In the genomic region with DNA sequence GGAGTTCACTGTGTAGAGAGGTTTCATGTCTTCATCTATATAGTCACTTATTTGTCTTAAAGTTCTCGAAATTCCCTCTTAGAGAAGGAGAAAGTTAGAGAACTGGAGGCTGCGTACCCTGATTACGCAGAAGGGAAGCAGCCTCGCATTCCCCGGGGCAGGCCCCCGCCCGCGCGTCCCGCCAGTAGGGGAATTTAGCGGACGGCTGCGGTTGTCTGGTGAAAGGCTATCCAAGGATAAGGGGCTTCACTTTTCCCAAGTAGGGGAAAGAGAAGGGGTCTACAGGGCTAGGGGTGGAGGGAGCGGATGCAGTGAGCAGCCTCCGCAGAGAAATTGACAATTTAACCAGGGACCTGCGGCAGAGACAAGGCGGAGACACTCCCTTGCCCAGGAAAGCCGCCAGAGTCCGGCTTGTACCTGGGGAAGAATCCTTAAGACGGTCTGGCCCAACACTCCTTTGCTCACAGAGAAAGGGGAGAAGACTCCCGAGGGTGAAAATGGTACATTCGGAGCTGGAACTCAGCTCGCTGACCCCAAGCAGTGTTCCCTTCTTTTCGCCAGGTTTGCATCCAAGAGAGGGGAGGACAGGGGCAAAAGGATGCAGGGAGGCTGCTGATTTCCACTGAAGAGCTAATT, we compare ENCODE assay signal across 8 cellular contexts. TPM values are rescaled to one million over a fixed set of nuclear protein-coding genes. Genes with fewer than 3 reads are reported as not detected.
DNase-seq lines count a peak whose midpoint lies in the region; ATAC-seq and TF ChIP-seq lines count a peak whose summit lies in the region.
"Had no signal": no experiment of that assay in that cellular context is flagged by ENCODE, and none has a peak within 500 bp of the region (broad histone marks: within the 10 kb centered on the region; RNA-seq: fewer than 3 reads in every experiment).

No MANE protein-coding gene starts in this region.

- no peak for ATAC-seq in HG02571 (IDR thresholded peaks at IDR 0.05; ENCODE audit: unreplicated experiment)

- intact Hi-C loops in transverse colon (cut with DNase I; ENCODE audit: low total_unique reads), result no loop called here

- no peaks in the 10 kb centered on the region for H3K36me3 ChIP-seq in Peyer's patch
- H3K36me3 ChIP-seq in mesodermal cell (ENCODE audit: control insufficient read depth, insufficient read depth, low read length), result peaks cover 7% of the 10 kb centered on the region
- no peaks in the 10 kb centered on the region for H3K36me3 ChIP-seq in transverse colon

- WGBS in mesodermal cell (ENCODE audit: insufficient coverage in 2 of 2), 2 experiments, result 4 to 6% methylated on average over 20 to 21 of the region's 24 CpGs
- WGBS in transverse colon (ENCODE audit: low coverage in 1 of 2), 2 donors, result 44 to 53% methylated on average over 6 to 24 of the region's 24 CpGs

- H3K4me1 ChIP-seq in Peyer's patch (no peaks in the 10 kb centered on the region), mesodermal cell (ENCODE audit: control insufficient read depth, insufficient read depth, low read length, poor library complexity, severe bottlenecking) (no peaks in the 10 kb centered on the region), transverse colon (peaks cover 0 to 20% (median 0%) of the 10 kb centered on the region in 4 donors)

- in situ Hi-C loops in transverse colon (cut with MboI; ENCODE audit: low pct_ligation_motif_present in 1 of 4, low pct_unique_long_range_greater_than_20kb in 1 of 4, low sequenced_read_pairs in 3 of 4), result no loop called here

- TF ChIP-seq CTCF in Peyer's patch (IDR thresholded peaks at IDR 0.05) (no peak), epithelial cell of esophagus (IDR thresholded peaks at IDR 0.05; ENCODE audit: insufficient read depth, low read depth, low read length, missing control alignments) (no peak), transverse colon (IDR thresholded peaks at IDR 0.05) (no peak)

- H3K9me3 ChIP-seq in Peyer's patch, result no peaks in the 10 kb centered on the region
- H3K9me3 ChIP-seq in mesodermal cell (ENCODE audit: control insufficient read depth, low read length), result no peaks in the 10 kb centered on the region
- H3K9me3 ChIP-seq in transverse colon, result no peaks in the 10 kb centered on the region

- DNase-seq in Peyer's patch (peak in 2 of 3 donors; percentile 46), epithelial cell of esophagus (ENCODE audit: low read depth) (peak; percentile 41), transverse colon (peak; percentile 8), NCI-H748 treated with DMSO at 0.1 percent for 48 hours (lab: John Stamatoyannopoulos, UW) (no peak), DMS114 treated with DMSO at 0.1 percent for 48 hours (lab: John Stamatoyannopoulos, UW; ENCODE audit: unreplicated experiment) (no peak)
- DNase-seq: activated CD4-positive, alpha-beta T cell treated with anti-CD3 and anti-CD28 coated beads for 48 hours had no signal

- H3K27me3 ChIP-seq in Peyer's patch (no peaks in the 10 kb centered on the region), transverse colon (peaks cover 36% of the 10 kb centered on the region)

- H3K4me3 ChIP-seq in Peyer's patch, result peak overlapping the region; percentile 38 to 64 (median 54)
- peak overlapping the region; percentile 80 for H3K4me3 ChIP-seq in epithelial cell of esophagus (ENCODE audit: low read length)
- peak overlapping the region; percentile 69 for H3K4me3 ChIP-seq in mesodermal cell (ENCODE audit: extremely low read depth, insufficient read depth, low read length, poor library complexity, severe bottlenecking)
- H3K4me3 ChIP-seq in transverse colon, result peak overlapping the region; percentile 47 to 68 (median 54)

- H3K27ac ChIP-seq in Peyer's patch (peak overlapping the region; percentile 66 to 93 (median 80)), mesodermal cell (ENCODE audit: low read depth, low read length, severe bottlenecking) (peak overlapping the region; percentile 63), transverse colon (peak overlapping the region; percentile 87 to 93 (median 88))

- no peak for TF ChIP-seq EP300 in transverse colon (IDR thresholded peaks at IDR 0.05; ENCODE audit: low read depth)

- no peak for TF ChIP-seq POLR2A in Peyer's patch (IDR thresholded peaks at IDR 0.05)
- no peak for TF ChIP-seq POLR2A in transverse colon (IDR thresholded peaks at IDR 0.05)

RNA-seq across cellular contexts. Expression of a gene that starts 1.0 kb away (rescaled TPM):
- total RNA-seq in Peyer's patch (10 to 100 TPM in 1 of 4 donors, 1 to 10 TPM in 3; 1.6 to 12.4 (median 2.8) TPM), transverse colon (1 to 10 TPM; 1.6 to 9.7 (median 4.1) TPM)
- 3.7 TPM for polyA plus RNA-seq in mesodermal cell (2013, experiment 1 of 2)
- 2.8 TPM for polyA plus RNA-seq in mesodermal cell (2013, experiment 2 of 2)

Comparison
In these comparisons a context has a peak if more than half of its experiments do, and no peak if none do; other contexts are left out.
1. DNase-seq: peak in Peyer's patch (2 of 3), epithelial cell of esophagus (single experiment) and transverse colon (single experiment); none in NCI-H748 treated with DMSO at 0.1 percent for 48 hours (single experiment) and DMS114 treated with DMSO at 0.1 percent for 48 hours (single experiment).
2. Peak in every context shown above with its lines, with median percentiles within 50 percentile points of each other: H3K27ac ChIP-seq and H3K4me3 ChIP-seq.